In the genomic region with DNA sequence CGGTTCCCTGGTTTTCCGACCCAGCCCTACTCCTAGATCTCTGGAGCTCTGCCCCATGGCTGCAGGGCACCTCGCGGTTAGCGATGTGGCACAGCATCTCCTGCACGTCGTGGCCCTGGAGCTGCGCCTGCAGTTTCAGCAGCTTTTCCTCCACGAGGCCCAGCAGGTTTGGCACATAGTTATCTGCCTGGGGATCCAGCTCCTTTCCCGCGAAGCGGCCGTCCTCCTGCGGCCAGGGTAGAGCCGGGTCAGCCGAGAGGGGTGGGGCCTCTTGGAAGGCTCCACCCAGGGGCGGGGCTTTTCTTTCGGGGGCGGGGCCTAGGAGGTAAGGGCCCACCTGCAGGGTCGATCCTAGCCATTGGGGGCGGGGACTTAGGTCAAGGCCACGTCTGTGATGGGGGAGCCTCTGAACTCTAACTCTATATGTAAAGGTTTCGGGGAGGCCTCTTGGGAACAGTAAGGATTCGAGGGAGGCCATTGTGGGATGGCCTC, we compare ENCODE assay signal across 1 cellular context.
TF ChIP-seq lines count a peak whose summit lies in the region.

No MANE protein-coding gene starts in this region.

TF ChIP-seq in SK-N-SH, 30 proteins besides CTCF, POLR2A, EP300 and RAD21 (continued from another document):
- TF ChIP-seq GABPA (IDR thresholded peaks at IDR 0.05; ENCODE audit: low read depth) (no peak), GATA2 (CRISPR knock-in tag; IDR thresholded peaks at IDR 0.05) (no peak), NRF1 (IDR thresholded peaks at IDR 0.05; ENCODE audit: low read depth, low read length) (no peak), MEF2A (IDR thresholded peaks at IDR 0.05; ENCODE audit: borderline replicate concordance, low read depth) (no peak), ELF1 (IDR thresholded peaks at IDR 0.05) (no peak), SMC3 (IDR thresholded peaks at IDR 0.05; ENCODE audit: low read depth, low read length) (no peak), RXRA (IDR thresholded peaks at IDR 0.05; ENCODE audit: borderline replicate concordance, low read depth) (no peak), TEAD4 (IDR thresholded peaks at IDR 0.05; ENCODE audit: borderline replicate concordance, insufficient read depth) (no peak)
- TF ChIP-seq, protein P1, sequence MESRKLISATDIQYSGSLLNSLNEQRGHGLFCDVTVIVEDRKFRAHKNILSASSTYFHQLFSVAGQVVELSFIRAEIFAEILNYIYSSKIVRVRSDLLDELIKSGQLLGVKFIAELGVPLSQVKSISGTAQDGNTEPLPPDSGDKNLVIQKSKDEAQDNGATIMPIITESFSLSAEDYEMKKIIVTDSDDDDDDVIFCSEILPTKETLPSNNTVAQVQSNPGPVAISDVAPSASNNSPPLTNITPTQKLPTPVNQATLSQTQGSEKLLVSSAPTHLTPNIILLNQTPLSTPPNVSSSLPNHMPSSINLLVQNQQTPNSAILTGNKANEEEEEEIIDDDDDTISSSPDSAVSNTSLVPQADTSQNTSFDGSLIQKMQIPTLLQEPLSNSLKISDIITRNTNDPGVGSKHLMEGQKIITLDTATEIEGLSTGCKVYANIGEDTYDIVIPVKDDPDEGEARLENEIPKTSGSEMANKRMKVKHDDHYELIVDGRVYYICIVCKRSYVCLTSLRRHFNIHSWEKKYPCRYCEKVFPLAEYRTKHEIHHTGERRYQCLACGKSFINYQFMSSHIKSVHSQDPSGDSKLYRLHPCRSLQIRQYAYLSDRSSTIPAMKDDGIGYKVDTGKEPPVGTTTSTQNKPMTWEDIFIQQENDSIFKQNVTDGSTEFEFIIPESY (IDR thresholded peaks at IDR 0.05; ENCODE audit: borderline replicate concordance, low read depth): no peak
- TF ChIP-seq, protein P2, sequence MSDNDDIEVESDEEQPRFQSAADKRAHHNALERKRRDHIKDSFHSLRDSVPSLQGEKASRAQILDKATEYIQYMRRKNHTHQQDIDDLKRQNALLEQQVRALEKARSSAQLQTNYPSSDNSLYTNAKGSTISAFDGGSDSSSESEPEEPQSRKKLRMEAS (IDR thresholded peaks at IDR 0.05; ENCODE audit: low read depth): no peak
